ENCODE assay signal across 8 cellular contexts in the genomic region with DNA sequence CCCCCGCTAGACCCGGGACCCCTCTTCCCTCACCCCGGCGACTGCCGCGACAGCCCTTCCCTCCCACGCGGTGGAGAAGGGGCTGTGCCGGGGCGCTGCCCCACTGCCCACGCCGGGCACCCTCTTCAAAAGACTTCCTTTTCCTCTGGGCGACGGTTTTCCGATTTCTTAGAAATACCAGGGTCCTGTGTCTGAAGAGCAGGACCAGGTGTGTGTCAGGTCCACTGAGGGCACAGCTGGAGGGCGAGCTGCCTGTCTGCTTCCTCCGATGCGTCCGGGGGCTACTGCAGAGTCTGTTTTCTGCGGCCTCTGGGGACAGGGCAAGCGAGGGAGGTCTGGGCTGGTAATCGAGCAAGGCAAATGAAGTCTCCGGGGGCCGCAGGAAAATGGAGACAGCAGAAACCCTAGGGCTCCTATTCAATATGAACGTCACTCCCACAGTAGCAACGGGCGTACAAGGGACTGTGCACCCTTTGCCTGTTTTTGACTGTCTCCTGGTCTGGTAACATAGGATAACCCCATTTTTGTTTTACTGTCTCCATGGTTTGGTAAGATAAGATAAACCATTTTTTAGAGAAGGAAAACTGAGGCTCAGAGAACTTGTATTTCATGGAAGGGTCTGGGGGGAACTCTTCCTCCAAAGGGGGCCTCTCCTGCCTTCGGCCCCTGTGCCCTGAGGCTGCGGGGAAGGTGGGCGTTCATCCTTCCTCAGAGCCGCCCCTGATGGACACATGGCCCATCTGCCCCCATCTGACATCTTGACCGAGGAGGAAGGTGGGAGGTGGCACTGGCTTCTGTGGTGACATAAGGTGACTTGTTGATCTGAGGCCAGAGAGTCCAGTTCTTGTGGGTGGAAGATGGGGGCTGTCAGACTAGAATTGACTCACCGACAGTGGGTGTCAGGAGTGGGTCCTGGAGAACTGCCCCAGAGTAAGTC. TPM values are rescaled to one million over a fixed set of nuclear protein-coding genes. Genes with fewer than 3 reads are reported as not detected.
DNase-seq lines count a peak whose midpoint lies in the region; ATAC-seq, FAIRE-seq and TF ChIP-seq lines count a peak whose summit lies in the region.

No MANE protein-coding gene starts in this region.

- no peak for TF ChIP-seq POLR2A in GM12891 (IDR thresholded peaks at IDR 0.05; ENCODE audit: low read depth, low read length)

- peak; percentile 14 for ATAC-seq in HG03432 (IDR thresholded peaks at IDR 0.05; ENCODE audit: unreplicated experiment)
- peak; percentile 5 for ATAC-seq in mucosa of descending colon
- ATAC-seq in HG03196 (IDR thresholded peaks at IDR 0.05; ENCODE audit: unreplicated experiment) = no peak

- intact Hi-C loops in mucosa of descending colon (cut with DNase I, micrococcal nuclease) = no loop called here

- TF ChIP-seq CTCF in astrocyte of the cerebellum (IDR thresholded peaks at IDR 0.05; ENCODE audit: low read depth, low read length, missing control alignments) = no peak
- no peak for TF ChIP-seq CTCF in mucosa of descending colon (IDR thresholded peaks at IDR 0.05)

- H3K4me3 ChIP-seq in astrocyte of the cerebellum (ENCODE audit: low read depth, low read length) (peak overlapping the region; percentile 55), mucosa of descending colon (peak overlapping the region; percentile 45)

- H3K9me3 ChIP-seq in mucosa of descending colon = no peaks in the 10 kb centered on the region

- peak; percentile 60 for FAIRE-seq in GM12891 (lab: Jason Lieb, UNC)

- DNase-seq in GM12891 (ENCODE audit: insufficient read length, low spot score) (no peak), astrocyte of the cerebellum (ENCODE audit: low read depth) (no peak), mucosa of descending colon (no peak), kidney tubule cell (ENCODE audit: low spot score) (no peak), activated gamma-delta T cell treated with Interleukin-2 at 50 U/mL for 16 hours (no peak), HPDE6-E6E7 (ENCODE audit: extremely low spot score) (no peak)

- H3K36me3 ChIP-seq in mucosa of descending colon (ENCODE audit: low read depth) = no peaks in the 10 kb centered on the region

- H3K4me1 ChIP-seq in mucosa of descending colon (ENCODE audit: low read depth) = peaks cover 10% of the 10 kb centered on the region

- in situ Hi-C loops in astrocyte of the cerebellum (cut with HindIII; ENCODE audit: low sequenced_read_pairs) = no loop called here

TF ChIP-seq in GM12891, 5 proteins besides CTCF, POLR2A, EP300 and RAD21:
- TF ChIP-seq SPI1 (IDR thresholded peaks at IDR 0.05; ENCODE audit: low read depth, low read length) (no peak), PAX5 (IDR thresholded peaks at IDR 0.05; ENCODE audit: insufficient read depth, low read length, severe bottlenecking) (no peak), POU2F2 (IDR thresholded peaks at IDR 0.05; ENCODE audit: low read depth, low read length) (no peak), POLR2AphosphoS5 (IDR thresholded peaks at IDR 0.05; ENCODE audit: low read depth, low read length) (no peak), TAF1 (IDR thresholded peaks at IDR 0.05; ENCODE audit: low read depth, low read length) (no peak)

RNA-seq across cellular contexts. Expression of gene TNFRSF1B, which starts 1.0 kb away (rescaled TPM):
- polyA plus RNA-seq in GM12891 (2012; ENCODE audit: low read depth, missing spikeins) = 27.3 TPM
- 10 to 100 TPM; 20.3 to 39.3 (median 31.6) TPM for total RNA-seq in mucosa of descending colon
